Comparison of ENCODE assay signal across 8 cellular contexts in the genomic region with DNA sequence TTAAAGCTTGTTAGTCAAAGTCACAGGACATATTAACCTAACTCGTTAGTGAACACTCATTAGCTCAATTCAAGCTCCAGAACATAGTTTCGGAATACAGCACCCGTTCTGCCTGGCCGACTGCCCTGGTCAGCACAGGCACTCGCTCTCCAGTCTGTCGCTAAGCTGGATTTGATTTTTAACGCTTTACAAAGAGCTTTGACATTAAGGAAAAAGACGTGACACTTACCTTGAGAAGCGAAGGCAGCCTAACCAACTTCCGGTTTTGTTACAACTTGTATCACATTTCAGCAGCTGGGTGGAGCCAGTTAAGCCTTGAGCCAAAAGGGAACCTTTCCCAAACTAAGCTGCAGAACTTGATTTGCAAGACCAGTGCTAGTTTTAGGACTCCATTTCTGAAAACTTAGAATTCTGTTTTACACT. TPM values are rescaled to one million over a fixed set of nuclear protein-coding genes. Genes with fewer than 3 reads are reported as not detected.
DNase-seq lines count a peak whose midpoint lies in the region; ATAC-seq and TF ChIP-seq lines count a peak whose summit lies in the region.

A gene with protein sequence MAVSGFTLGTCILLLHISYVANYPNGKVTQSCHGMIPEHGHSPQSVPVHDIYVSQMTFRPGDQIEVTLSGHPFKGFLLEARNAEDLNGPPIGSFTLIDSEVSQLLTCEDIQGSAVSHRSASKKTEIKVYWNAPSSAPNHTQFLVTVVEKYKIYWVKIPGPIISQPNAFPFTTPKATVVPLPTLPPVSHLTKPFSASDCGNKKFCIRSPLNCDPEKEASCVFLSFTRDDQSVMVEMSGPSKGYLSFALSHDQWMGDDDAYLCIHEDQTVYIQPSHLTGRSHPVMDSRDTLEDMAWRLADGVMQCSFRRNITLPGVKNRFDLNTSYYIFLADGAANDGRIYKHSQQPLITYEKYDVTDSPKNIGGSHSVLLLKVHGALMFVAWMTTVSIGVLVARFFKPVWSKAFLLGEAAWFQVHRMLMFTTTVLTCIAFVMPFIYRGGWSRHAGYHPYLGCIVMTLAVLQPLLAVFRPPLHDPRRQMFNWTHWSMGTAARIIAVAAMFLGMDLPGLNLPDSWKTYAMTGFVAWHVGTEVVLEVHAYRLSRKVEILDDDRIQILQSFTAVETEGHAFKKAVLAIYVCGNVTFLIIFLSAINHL (minus strand): TSS at position 258 of the 423 bp plus-strand sequence. CDS start 17,867 bp downstream, outside the sequence.

- H3K4me3 ChIP-seq in AG04450 (ENCODE audit: low read depth, low read length) (peak within 1 kb of the TSS; percentile 68), cardiac fibroblast (replicated peaks in 1 of 2; ENCODE audit: low read depth in 2 of 2, low read length in 2 of 2) (peak within 1 kb of the TSS; percentile 33 to 65)

- no peaks in the 10 kb centered on the region for H3K9me3 ChIP-seq in AG04450 (ENCODE audit: control insufficient read depth, insufficient read depth, low read length)

- CTCF ChIA-PET in AG04450 (lab: Charles Lee) = interaction anchor here (0.7 to 0.9 kb wide), 3 partner anchors 25 to 985 kb away, joined by 3 read pairs; no protein-coding TSS in a partner anchor

- no peaks in the 10 kb centered on the region for H3K27me3 ChIP-seq in AG04450 (ENCODE audit: control insufficient read depth, insufficient read depth, low read length)

- DNase-seq in AG04450 (ENCODE audit: low read depth, low spot score) = peak; percentile 15
- DNase-seq in GM13977 (ENCODE audit: low spot score) = peak; percentile 73
- peak; percentile 88 for DNase-seq in MV-4-11 (lab: John Stamatoyannopoulos, UW)
- peak; percentile 80 for DNase-seq in SKM-1 (lab: John Stamatoyannopoulos, UW; ENCODE audit: unreplicated experiment)
- DNase-seq in cardiac fibroblast (ENCODE audit: low read depth in 2 of 2) = peak; percentile 76 to 80
- peak; percentile 88 for DNase-seq in islet precursor cell
- DNase-seq in stimulated activated CD4-positive, alpha-beta T cell treated with anti-CD3 and anti-CD28 coated beads, Interleukin-2, amount 100 ng/mL, for 4 hours (ENCODE audit: low read depth) = peak; percentile 3

- POLR2A ChIA-PET in AG04450 (lab: Yijun Ruan, JAX) = no interaction called here

- ATAC-seq in HG02678 (IDR thresholded peaks at IDR 0.05; ENCODE audit: unreplicated experiment) = peak; percentile 95

- no peak for TF ChIP-seq CTCF in AG04450 (IDR thresholded peaks at IDR 0.05; ENCODE audit: low read depth, low read length)
- no peak for TF ChIP-seq CTCF in GM13977 (IDR thresholded peaks at IDR 0.05; ENCODE audit: extremely low read depth, insufficient read depth, missing control alignments)
- no peak for TF ChIP-seq CTCF in cardiac fibroblast (IDR thresholded peaks at IDR 0.05; ENCODE audit: low read depth, low read length)

- in situ Hi-C loops in GM13977 (cut with MboI; ENCODE audit: low pct_unique_long_range_greater_than_20kb, low sequenced_read_pairs, unreplicated experiment) = no loop called here

- no peak within 1 kb of the TSS for H3K27ac ChIP-seq in AG04450 (ENCODE audit: low read depth, low read length)

RNA-seq across cellular contexts. Expression of the gene that starts here (rescaled TPM):
- 7.9 and 9.7 TPM in 2 replicates for polyA plus RNA-seq in AG04450 (2011; rRNA removed)
- polyA minus RNA-seq in AG04450 (2011; rRNA and poly(A)+ RNA removed) = 15.4 and 24.6 TPM in 2 replicates

Comparison
In these comparisons a context has a peak if more than half of its experiments do, and no peak if none do; other contexts are left out.
1. DNase-seq: peak in every context shown above with its lines; median percentile 88 in MV-4-11; 88 in islet precursor cell; 80 in SKM-1; 78 in cardiac fibroblast; 73 in GM13977; 15 in AG04450; 3 in stimulated activated CD4-positive, alpha-beta T cell treated with anti-CD3 and anti-CD28 coated beads, Interleukin-2, amount 100 ng/mL, for 4 hours.